Comparison of ENCODE assay signal across 8 cellular contexts in the genomic region with DNA sequence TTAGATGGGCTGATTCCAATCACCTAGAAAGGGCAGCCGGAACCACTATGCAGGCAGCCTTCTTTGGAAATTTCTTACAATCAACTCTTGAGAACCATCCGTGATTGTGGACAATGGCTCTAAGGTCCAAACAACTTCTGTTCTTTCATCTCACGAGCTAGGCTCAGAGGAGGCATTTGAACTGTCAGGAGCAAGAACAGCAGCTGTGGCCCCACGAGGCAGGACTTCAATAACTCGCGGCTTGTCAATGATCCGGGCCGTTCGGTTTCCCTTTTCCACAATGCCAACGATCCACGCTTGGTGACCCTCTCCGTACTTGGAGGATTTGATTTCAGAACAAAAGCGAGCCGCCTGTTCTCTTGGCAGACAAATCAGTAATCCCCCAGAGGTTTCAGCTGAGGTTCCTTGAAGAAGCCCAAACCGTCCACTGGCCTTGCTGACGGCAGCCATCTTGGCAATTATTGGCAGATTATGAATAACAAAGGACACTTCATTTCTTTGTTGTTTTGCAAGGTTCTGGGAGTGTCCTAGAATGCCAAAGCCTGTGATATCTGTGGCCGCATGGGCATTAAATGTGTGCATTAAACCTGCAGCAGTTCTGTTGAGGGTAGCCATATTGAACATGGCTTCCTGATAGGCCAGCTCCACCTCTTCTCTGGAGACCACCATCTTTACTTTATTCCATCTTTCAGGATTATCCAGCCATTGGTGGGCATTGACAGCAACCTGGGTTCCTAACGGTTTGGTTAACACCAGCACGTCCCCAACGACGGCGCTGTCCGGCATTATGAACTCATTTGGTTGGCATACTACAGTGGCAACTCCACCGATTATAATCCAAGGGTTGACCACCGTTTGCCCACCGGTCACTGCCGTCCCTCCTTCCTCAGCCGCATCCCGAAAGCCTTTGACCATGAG. TPM values are rescaled to one million over a fixed set of nuclear protein-coding genes. Genes with fewer than 3 reads are reported as not detected.
DNase-seq lines count a peak whose midpoint lies in the region; ATAC-seq and TF ChIP-seq lines count a peak whose summit lies in the region.

No MANE protein-coding gene starts in this region.

- peak overlapping the region; percentile 83 for H3K4me3 ChIP-seq in GM08714 (ENCODE audit: low read length)
- peak overlapping the region; percentile 71 to 94 (median 86) for H3K4me3 ChIP-seq in Peyer's patch
- H3K4me3 ChIP-seq in esophagus squamous epithelium, result peak overlapping the region; percentile 78 to 91 (median 88)
- peak overlapping the region; percentile 94 for H3K4me3 ChIP-seq in rectal smooth muscle tissue (ENCODE audit: low read length)

- H3K27me3 ChIP-seq in Peyer's patch (no peaks in the 10 kb centered on the region), esophagus squamous epithelium (no peaks in the 10 kb centered on the region), rectal smooth muscle tissue (ENCODE audit: control insufficient read depth, insufficient read depth, low read length) (no peaks in the 10 kb centered on the region)

- no peak for ATAC-seq in HG03521 (IDR thresholded peaks at IDR 0.05; ENCODE audit: unreplicated experiment)

- H3K9me3 ChIP-seq in Peyer's patch (no peaks in the 10 kb centered on the region), esophagus squamous epithelium (no peaks in the 10 kb centered on the region)

- intact Hi-C loops in esophagus squamous epithelium (cut with DNase I), result loop anchor here (5.0 kb wide), 1 partner anchor 83 kb away; the partner anchor contains the start of gene ZNF768

- TF ChIP-seq POLR2A in Peyer's patch (IDR thresholded peaks at IDR 0.05), result no peak
- no peak for TF ChIP-seq POLR2A in esophagus squamous epithelium (IDR thresholded peaks at IDR 0.05)

- H3K4me1 ChIP-seq in Peyer's patch (peaks cover 0 to 24% (median 12%) of the 10 kb centered on the region in 4 donors), esophagus squamous epithelium (peaks cover 9 to 36% (median 18%) of the 10 kb centered on the region in 3 donors), rectal smooth muscle tissue (ENCODE audit: control insufficient read depth, insufficient read depth, low read length) (peaks cover 6% of the 10 kb centered on the region)

- DNase-seq in Peyer's patch, result no peak
- DNase-seq in esophagus squamous epithelium (lab: John Stamatoyannopoulos, UW), result no peak
- no peak for DNase-seq in stimulated activated naive CD4-positive, alpha-beta T cell treated with Interleukin-2 at 50 U/mL for 16 hours (lab: John Stamatoyannopoulos, UW)
- DNase-seq in T-helper 9 cell, result no peak
- no peak for DNase-seq in NCI-H2081 treated with DMSO at 0.1 percent for 48 hours (lab: John Stamatoyannopoulos, UW)

- H3K36me3 ChIP-seq in Peyer's patch (peaks cover 0 to 14% (median 0%) of the 10 kb centered on the region in 3 donors), esophagus squamous epithelium (peaks cover 0 to 19% (median 5%) of the 10 kb centered on the region in 3 donors), rectal smooth muscle tissue (ENCODE audit: control insufficient read depth, insufficient read depth, low read length) (peaks cover 5% of the 10 kb centered on the region)

- WGBS in esophagus squamous epithelium, 2 donors, result 92 to 94% methylated on average over 22 to 29 of the region's 29 CpGs

- H3K27ac ChIP-seq in Peyer's patch (peak overlapping the region; percentile 92 to 96 (median 94)), esophagus squamous epithelium (peak overlapping the region; percentile 89 to 96 (median 93)), rectal smooth muscle tissue (ENCODE audit: low read depth, low read length) (peak overlapping the region; percentile 96)

- TF ChIP-seq CTCF in Peyer's patch (IDR thresholded peaks at IDR 0.05), result no peak
- no peak for TF ChIP-seq CTCF in esophagus squamous epithelium (IDR thresholded peaks at IDR 0.05)

- H3K9ac ChIP-seq in rectal smooth muscle tissue (ENCODE audit: low read length), result peak overlapping the region; percentile 93

RNA-seq across cellular contexts. Expression of gene SEPHS2, which starts 1.2 kb away (rescaled TPM):
- total RNA-seq in Peyer's patch (100 to 1,000 TPM in 2 of 4 donors, 10 to 100 TPM in 2; 47.9 to 130 (median 106) TPM), esophagus squamous epithelium (10 to 100 TPM; 17.7 to 23.5 (median 19.7) TPM)

RNA-seq across cellular contexts. Expression of gene DCTPP1, which starts 14.7 kb away (rescaled TPM):
- total RNA-seq in Peyer's patch (10 to 100 TPM; 20.7 to 33.3 (median 27.6) TPM), esophagus squamous epithelium (10 to 100 TPM in 3 of 4 donors, 1 to 10 TPM in 1; 7.4 to 28.6 (median 22.7) TPM)

RNA-seq across cellular contexts. Expression of gene ITGAL, which starts 28.1 kb away (rescaled TPM):
- 10 to 100 TPM in 3 of 4 donors, 1 to 10 TPM in 1; 4.3 to 52.0 (median 13.0) TPM for total RNA-seq in Peyer's patch
- total RNA-seq in esophagus squamous epithelium, result 1 to 10 TPM; 1.3 to 4.4 (median 2.4) TPM

RNA-seq across cellular contexts. Expression of gene ZNF771, which starts 37.1 kb away (rescaled TPM):
- total RNA-seq in Peyer's patch (10 to 100 TPM in 2 of 4 donors, 1 to 10 TPM in 2; 5.4 to 15.7 (median 8.5) TPM), esophagus squamous epithelium (10 to 100 TPM in 1 of 4 donors, 1 to 10 TPM in 3; 3.7 to 15.1 (median 7.0) TPM)

RNA-seq across cellular contexts. Expression of gene ZNF48, which starts 49.3 kb away (rescaled TPM):
- total RNA-seq in Peyer's patch, result 1 to 10 TPM; 4.2 to 9.7 (median 7.1) TPM
- 1 to 10 TPM; 2.8 to 5.9 (median 4.5) TPM for total RNA-seq in esophagus squamous epithelium
